ENCODE assay signal across 11 cellular contexts in genomic region chr20:53918010-53918311, GRCh38.
A peak's percentile ranks its signal among the peaks of the same experiment; 100 is the strongest.
DNase-seq lines count a peak whose midpoint lies in the region; ATAC-seq and TF ChIP-seq lines count a peak whose summit lies in the region.
"Had no signal": no experiment of that assay in that cellular context is flagged by ENCODE, and none has a peak within 500 bp of the region (broad histone marks: within the 10 kb centered on the region; RNA-seq: fewer than 3 reads in every experiment).

No MANE protein-coding gene starts in this region.

- H3K27ac Mint-ChIP-seq in endodermal cell: peak overlapping the region; percentile 67

- H3K27me3 Mint-ChIP-seq in endodermal cell (ENCODE audit: insufficient read depth): no peaks in the 10 kb centered on the region

- H3K36me3 Mint-ChIP-seq in endodermal cell (ENCODE audit: low read depth): no peaks in the 10 kb centered on the region

- no peaks in the 10 kb centered on the region for H3K36me3 ChIP-seq in PC-3 (ENCODE audit: low read depth, low read length)
- H3K36me3 ChIP-seq in endodermal cell (ENCODE audit: control insufficient read depth, insufficient read depth, low read length): no peaks in the 10 kb centered on the region

- peak overlapping the region; percentile 48 for H3K4me3 ChIP-seq in GM12865 (ENCODE audit: low read depth, low read length)
- H3K4me3 ChIP-seq in PC-3 (ENCODE audit: low read length): no peak overlapping the region
- H3K4me3 ChIP-seq in endodermal cell (ENCODE audit: low read length): no peak overlapping the region
- no peak overlapping the region for H3K4me3 ChIP-seq in retinal pigment epithelial cell (ENCODE audit: low read length)

- peak overlapping the region; percentile 28; the same call in 1 of the 2 replicates for H2AFZ ChIP-seq in PC-3 (ENCODE audit: low read length)

- no peaks in the 10 kb centered on the region for H3K9me2 ChIP-seq in PC-3 (replicated peaks; ENCODE audit: low read length)

- POLR2A ChIA-PET in PC-3 (lab: Charles Lee; ENCODE audit: unreplicated experiment): no interaction called here

- no peak overlapping the region for H3K4me3 Mint-ChIP-seq in endodermal cell

- DNase-seq in GM12865 (ENCODE audit: low read depth) (no peak), PC-3 (no peak), endodermal cell (peak; percentile 30), retinal pigment epithelial cell (ENCODE audit: low read depth) (peak; percentile 88), cerebellar nuclear complex (lab: John Stamatoyannopoulos, UW) (no peak), mesenteric fat pad (ENCODE audit: low spot score) (no peak), UCSD-AML1 (lab: John Stamatoyannopoulos, UW; ENCODE audit: unreplicated experiment) (no peak)
- DNase-seq in activated effector memory CD4-positive, alpha-beta T cell treated with Interleukin-2 at 50 U/mL for 16 hours: no peak
- DNase-seq: left colon, NCI-H1417, NCI-H774 had no signal

- H3K27ac ChIP-seq in PC-3 (ENCODE audit: low read length) (peak overlapping the region; percentile 84), endodermal cell (ENCODE audit: low read depth, low read length) (no peak overlapping the region)

- H3K9me3 ChIP-seq in PC-3 (ENCODE audit: low read length): no peaks in the 10 kb centered on the region
- no peaks in the 10 kb centered on the region for H3K9me3 ChIP-seq in endodermal cell (ENCODE audit: control insufficient read depth, low read length)

- no TSS peak for BruUV-seq in PC-3 (replicated peaks; lab: Mats Ljungman, UMichigan)

- H3K79me2 ChIP-seq in PC-3 (ENCODE audit: low read length): no peaks in the 10 kb centered on the region

- ATAC-seq in PC-3: no peak
- ATAC-seq: left colon had no signal

- H3K4me1 Mint-ChIP-seq in endodermal cell: peaks cover 39% of the 10 kb centered on the region

- H3K4me2 ChIP-seq in PC-3 (ENCODE audit: low read length): no peak overlapping the region

- H3K9ac ChIP-seq in PC-3 (ENCODE audit: low read length): peak overlapping the region; percentile 34
- H3K9ac ChIP-seq in endodermal cell (ENCODE audit: extremely low read depth, low read length, poor library complexity, severe bottlenecking): no peak overlapping the region

- H3K9me3 Mint-ChIP-seq in endodermal cell: peaks cover under 1% of the 10 kb centered on the region

- H3F3A ChIP-seq in PC-3 (ENCODE audit: low read length, unreplicated experiment): peaks cover 7% of the 10 kb centered on the region

- H3K27me3 ChIP-seq in PC-3 (ENCODE audit: low read length): no peaks in the 10 kb centered on the region
- no peaks in the 10 kb centered on the region for H3K27me3 ChIP-seq in endodermal cell (ENCODE audit: control insufficient read depth, insufficient read depth, low read length, poor library complexity, severe bottlenecking)

- no peaks in the 10 kb centered on the region for H4K20me1 ChIP-seq in PC-3 (ENCODE audit: low read length)

- CTCF ChIA-PET in PC-3 (lab: Charles Lee): interaction anchor here (1.0 kb wide), 1 partner anchor 21 kb away, joined by 3 read pairs; no protein-coding TSS in a partner anchor

- TF ChIP-seq CTCF in GM12865 (IDR thresholded peaks at IDR 0.05; ENCODE audit: insufficient read depth, low read depth, low read length, missing control alignments) (no peak), PC-3 (conservative IDR thresholded peaks at IDR 0.05; ENCODE audit: low read depth, low read length) (no peak), endodermal cell (conservative IDR thresholded peaks at IDR 0.05) (no peak), retinal pigment epithelial cell (conservative IDR thresholded peaks at IDR 0.05; ENCODE audit: low read depth, low read length) (no peak)

- intact Hi-C loops in PC-3 (cut with micrococcal nuclease): loop anchor here (5.0 kb wide), 1 partner anchor 321 kb away; no protein-coding TSS in a partner anchor

- H3K4me1 ChIP-seq in PC-3 (ENCODE audit: insufficient read depth, low read length): peaks cover 48% of the 10 kb centered on the region
- peaks cover 23% of the 10 kb centered on the region for H3K4me1 ChIP-seq in endodermal cell (ENCODE audit: control insufficient read depth, insufficient read depth, low read length)

Comparison
In these comparisons a context has a peak if more than half of its experiments do, and no peak if none do; other contexts are left out.
1. DNase-seq: peak in endodermal cell (single experiment) and retinal pigment epithelial cell (single experiment); none in GM12865 (single experiment), PC-3 (single experiment), cerebellar nuclear complex (0 of 2), activated effector memory CD4-positive, alpha-beta T cell treated with Interleukin-2 at 50 U/mL for 16 hours (single experiment), mesenteric fat pad (single experiment) and UCSD-AML1 (single experiment).